8 cellular contexts compared by ENCODE assay signal in genomic region chr12:44015333-44015941, GRCh38.
A peak's percentile ranks its signal among the peaks of the same experiment; 100 is the strongest.
DNase-seq lines count a peak whose midpoint lies in the region; ATAC-seq and TF ChIP-seq lines count a peak whose summit lies in the region.

No MANE protein-coding gene starts in this region.

- H3K4me3 ChIP-seq in lower lobe of right lung = no peak overlapping the region

- H3K27ac ChIP-seq in lower lobe of right lung = no peak overlapping the region

- H3K4me1 ChIP-seq in lower lobe of right lung = no peaks in the 10 kb centered on the region

- H3K9me3 ChIP-seq in lower lobe of right lung = no peaks in the 10 kb centered on the region

- intact Hi-C loops in lower lobe of right lung (cut with DNase I) = loop anchor here (10.0 kb wide), 1 partner anchor 929 kb away; no protein-coding TSS in a partner anchor

- no peaks in the 10 kb centered on the region for H3K36me3 ChIP-seq in lower lobe of right lung

- peak; percentile 59 for TF ChIP-seq CTCF in lower lobe of right lung (IDR thresholded peaks at IDR 0.05)

- DNase-seq in EL = peak; percentile 40
- peak; percentile 75 for DNase-seq in NCI-H774 (lab: John Stamatoyannopoulos, UW)
- DNase-seq in cerebellum (ENCODE audit: low spot score) = peak; percentile 55
- DNase-seq in lower lobe of right lung = no peak
- DNase-seq in stimulated activated CD4-positive, alpha-beta T cell treated with anti-CD3 and anti-CD28 coated beads, Interleukin-15, amount 100 ng/mL, for 24 hours = no peak
- DNase-seq in ecto neural progenitor cell (ENCODE audit: low spot score) = no peak

- H3K27me3 ChIP-seq in lower lobe of right lung (ENCODE audit: low read depth) = no peaks in the 10 kb centered on the region

- ATAC-seq in GM21381 (IDR thresholded peaks at IDR 0.05; ENCODE audit: unreplicated experiment) (peak; percentile 77), HG03565 (IDR thresholded peaks at IDR 0.05; ENCODE audit: unreplicated experiment) (peak; percentile 89), lower lobe of right lung (peak in 1 of 2 donors; percentile 72)

Comparison
In these comparisons a context has a peak if more than half of its experiments do, and no peak if none do; other contexts are left out.
1. DNase-seq: peak in EL (single experiment), NCI-H774 (single experiment) and cerebellum (single experiment); none in lower lobe of right lung (single experiment), stimulated activated CD4-positive, alpha-beta T cell treated with anti-CD3 and anti-CD28 coated beads, Interleukin-15, amount 100 ng/mL, for 24 hours (single experiment) and ecto neural progenitor cell (single experiment).